15 cellular contexts compared by ENCODE assay signal in genomic region chr12:89737000-89737399, GRCh38. TPM values are rescaled to one million over a fixed set of nuclear protein-coding genes. Genes with fewer than 3 reads are reported as not detected.
DNase-seq lines count a peak whose midpoint lies in the region; ATAC-seq and TF ChIP-seq lines count a peak whose summit lies in the region.
"Had no signal": no experiment of that assay in that cellular context is flagged by ENCODE, and none has a peak within 500 bp of the region (broad histone marks: within the 10 kb centered on the region; RNA-seq: fewer than 3 reads in every experiment).

No MANE protein-coding gene starts in this region.

- H3K36me3 ChIP-seq in body of pancreas (replicated peaks in 1 of 2; ENCODE audit: insufficient read depth in 1 of 2, low read depth in 2 of 2), result no peaks in the 10 kb centered on the region
- H3K36me3 ChIP-seq: BE2C, HAP-1 had no signal

- no peaks in the 10 kb centered on the region for H3K36me3 Mint-ChIP-seq in effector memory CD8-positive, alpha-beta T cell (ENCODE audit: insufficient read depth)
- peaks cover 43% of the 10 kb centered on the region for H3K36me3 Mint-ChIP-seq in natural killer cell

- H3K4me1 Mint-ChIP-seq in effector memory CD8-positive, alpha-beta T cell (ENCODE audit: low read depth in 2 of 2), result peaks cover 6 to 10% of the 10 kb centered on the region in 2 donors
- peaks cover 16 to 19% of the 10 kb centered on the region in 2 donors for H3K4me1 Mint-ChIP-seq in natural killer cell

- intact Hi-C loops in natural killer cell (cut with micrococcal nuclease), result loop anchor here (1.0 kb wide), 1 partner anchor 23 kb away; no protein-coding TSS in a partner anchor
- intact Hi-C loops in body of pancreas (cut with DNase I), result no loop called here

- no peak overlapping the region for H3K4me3 ChIP-seq in body of pancreas
- H3K4me3 ChIP-seq: A549, GM23248, HAP-1 had no signal

- no peaks in the 10 kb centered on the region for H3K9me3 Mint-ChIP-seq in effector memory CD8-positive, alpha-beta T cell
- peaks cover 7 to 15% of the 10 kb centered on the region in 2 donors for H3K9me3 Mint-ChIP-seq in natural killer cell

- H3K27me3 ChIP-seq in body of pancreas, result no peaks in the 10 kb centered on the region
- H3K27me3 ChIP-seq: BE2C had no signal

- peak; percentile 62 for ATAC-seq in effector memory CD8-positive, alpha-beta T cell (replicated peaks)
- peak; percentile 73 to 93 (median 76) for ATAC-seq in natural killer cell
- no peak for ATAC-seq in body of pancreas
- ATAC-seq: A549, HepG2 had no signal

- WGBS in body of pancreas, 2 donors, result 47% methylated on average over 1 of the region's 1 CpG; no CpG with 5 or more reads in 1 of the 2 donors

- H3K27ac Mint-ChIP-seq in effector memory CD8-positive, alpha-beta T cell, result no peak overlapping the region
- H3K27ac Mint-ChIP-seq in natural killer cell, result no peak overlapping the region
- H3K27ac Mint-ChIP-seq: CD14-positive monocyte; CD8-positive, alpha-beta memory T cell had no signal

- no peak overlapping the region for H3K4me3 Mint-ChIP-seq in effector memory CD8-positive, alpha-beta T cell
- no peak overlapping the region for H3K4me3 Mint-ChIP-seq in natural killer cell
- H3K4me3 Mint-ChIP-seq: CD14-positive monocyte; CD8-positive, alpha-beta memory T cell had no signal

- no peaks in the 10 kb centered on the region for H3K4me1 ChIP-seq in body of pancreas
- H3K4me1 ChIP-seq: BE2C, Caco-2 had no signal

- H3K27ac ChIP-seq in body of pancreas, result no peak overlapping the region
- H3K27ac ChIP-seq: A549, GM23248 had no signal

- peak; percentile 42 for DNase-seq in LHCN-M2 (ENCODE audit: low read depth)
- DNase-seq in effector memory CD8-positive, alpha-beta T cell, result no peak
- no peak for DNase-seq in natural killer cell
- DNase-seq in nucleus accumbens (lab: John Stamatoyannopoulos, UW), result no peak
- no peak for DNase-seq in body of pancreas
- DNase-seq in GM20000 (ENCODE audit: low spot score), result no peak
- DNase-seq: BE2C; Caco-2; CD8-positive, alpha-beta memory T cell; GF-D8; GM23248 had no signal

- H3K9me3 ChIP-seq in body of pancreas, result peaks cover 0 to 9% (median 0%) of the 10 kb centered on the region in 3 donors
- H3K9me3 ChIP-seq: BE2C had no signal

- H3K27me3 Mint-ChIP-seq in effector memory CD8-positive, alpha-beta T cell, result no peaks in the 10 kb centered on the region
- peaks cover 10 to 13% of the 10 kb centered on the region in 2 donors for H3K27me3 Mint-ChIP-seq in natural killer cell (ENCODE audit: low read depth in 2 of 2)

- TF ChIP-seq POLR2A in body of pancreas (IDR thresholded peaks at IDR 0.05), result no peak

- TF ChIP-seq CTCF in natural killer cell (IDR thresholded peaks at IDR 0.05) (no peak), body of pancreas (IDR thresholded peaks at IDR 0.05) (no peak), GM20000 (IDR thresholded peaks at IDR 0.05; ENCODE audit: extremely low read depth, missing control alignments) (no peak)

RNA-seq across cellular contexts. Expression of gene ATP2B1, which starts 28.4 kb away (rescaled TPM):
- total RNA-seq in LHCN-M2 (2014; rRNA removed), result 467 and 521 TPM in 2 replicates
- 134 TPM for polyA plus RNA-seq in LHCN-M2 (2012)
- 10 to 100 TPM; 87.8 to 97.6 (median 97.3) TPM for total RNA-seq in natural killer cell
- total RNA-seq in body of pancreas, result 10 to 100 TPM; 17.1 to 37.9 TPM
